ENCODE assay signal across 14 cellular contexts in the genomic region with DNA sequence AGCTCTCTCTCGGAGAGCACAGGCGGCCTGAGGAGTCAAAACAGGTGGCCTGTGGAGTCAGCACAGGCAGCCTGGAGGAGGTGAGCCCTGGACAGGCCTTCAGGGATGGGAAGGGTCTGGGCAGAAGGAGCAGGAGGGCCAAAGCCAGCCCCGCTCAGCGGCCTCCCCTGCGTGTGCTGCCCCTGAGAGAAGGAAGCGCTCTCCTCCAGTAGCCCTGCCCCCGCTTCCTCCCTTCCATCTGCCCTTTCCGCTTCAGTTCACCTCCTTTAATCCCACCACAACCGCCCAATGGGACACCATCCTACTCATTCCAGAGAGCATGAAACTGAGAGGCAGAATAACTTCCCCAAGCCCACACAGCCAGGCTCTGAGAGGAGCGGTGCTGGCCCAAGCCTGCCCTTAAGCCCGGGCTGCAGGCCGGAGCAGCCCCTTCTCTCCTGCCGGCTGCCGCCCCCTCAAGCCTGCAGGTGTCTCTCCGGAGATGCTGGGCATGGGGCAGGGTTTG. TPM values are rescaled to one million over a fixed set of nuclear protein-coding genes. Genes with fewer than 3 reads are reported as not detected.
DNase-seq lines count a peak whose midpoint lies in the region; ATAC-seq, FAIRE-seq and TF ChIP-seq lines count a peak whose summit lies in the region.
"Had no signal": no experiment of that assay in that cellular context is flagged by ENCODE, and none has a peak within 500 bp of the region (broad histone marks: within the 10 kb centered on the region; RNA-seq: fewer than 3 reads in every experiment).

No MANE protein-coding gene starts in this region.

- H3K36me3 ChIP-seq in mesendoderm (ENCODE audit: control insufficient read depth, insufficient read depth, low read length), result no peaks in the 10 kb centered on the region
- H3K36me3 ChIP-seq: lower lobe of right lung had no signal

- peak overlapping the region; percentile 29 for H3K23ac ChIP-seq in mesendoderm (ENCODE audit: low read length)

- no peak for TF ChIP-seq POLR2A in GM12892 (IDR thresholded peaks at IDR 0.05; ENCODE audit: low read depth, low read length)

- H3K4ac ChIP-seq in mesendoderm (ENCODE audit: low read depth, low read length), result no peak overlapping the region

- FAIRE-seq in GM12892 (lab: Jason Lieb, UNC), result no peak

- H3K79me2 ChIP-seq in mesendoderm (ENCODE audit: control insufficient read depth, insufficient read depth, low read length), result no peaks in the 10 kb centered on the region
- H3K79me2 ChIP-seq: parathyroid adenoma had no signal

- no peak overlapping the region for H4K8ac ChIP-seq in mesendoderm (ENCODE audit: low read depth, low read length)

- in situ Hi-C loops in ACHN (cut with HindIII; ENCODE audit: low pct_ligation_motif_present, low pct_unique_long_range_greater_than_20kb, low sequenced_read_pairs), result no loop called here

- H2BK120ac ChIP-seq in mesendoderm (ENCODE audit: low read depth, low read length), result peak overlapping the region; percentile 6

- H3K18ac ChIP-seq in mesendoderm (ENCODE audit: low read length), result peak overlapping the region; percentile 33

- no peak overlapping the region for H2AK5ac ChIP-seq in mesendoderm (ENCODE audit: low read length)

- no peak for TF ChIP-seq CTCF in choroid plexus epithelial cell (conservative IDR thresholded peaks at IDR 0.05; ENCODE audit: low read depth, low read length)

- peak overlapping the region; percentile 52 for H3K4me2 ChIP-seq in mesendoderm (ENCODE audit: low read length)

- no CpG with 5 or more reads among the region's 15 CpGs for WGBS in mesendoderm (ENCODE audit: extremely low coverage, insufficient coverage, low lambda C conversion rate)

- peaks cover 13% of the 10 kb centered on the region for H3K4me1 ChIP-seq in mesendoderm (ENCODE audit: control insufficient read depth, low read depth, low read length)
- H3K4me1 ChIP-seq: lower lobe of right lung had no signal

- no peaks in the 10 kb centered on the region for H3K27me3 ChIP-seq in mesendoderm (ENCODE audit: insufficient read depth, low read length, poor library complexity)

- H3K27ac ChIP-seq in mesendoderm (ENCODE audit: low read depth, low read length), result peak overlapping the region; percentile 13
- H3K27ac ChIP-seq: lower lobe of right lung, parathyroid adenoma had no signal

- no peak for ATAC-seq in HG03342 (IDR thresholded peaks at IDR 0.05; ENCODE audit: unreplicated experiment)
- ATAC-seq: lower lobe of right lung had no signal

- peak overlapping the region; percentile 78 for H3K56ac ChIP-seq in mesendoderm (ENCODE audit: low read length)

- H4K5ac ChIP-seq in mesendoderm (ENCODE audit: low read length), result no peak overlapping the region

- H3K4me3 ChIP-seq in choroid plexus epithelial cell (ENCODE audit: low read depth, low read length) (no peak overlapping the region), mesendoderm (ENCODE audit: low read length) (no peak overlapping the region)
- H3K4me3 ChIP-seq: lower lobe of right lung had no signal

- DNase-seq in ACHN, result peak; percentile 14
- DNase-seq in MV-4-11 (lab: John Stamatoyannopoulos, UW), result peak; percentile 44
- peak; percentile 20 for DNase-seq in choroid plexus epithelial cell (ENCODE audit: low read depth)
- DNase-seq in mesendoderm, result peak; percentile 77
- no peak for DNase-seq in RPMI8226
- no peak for DNase-seq in epidermal melanocyte (ENCODE audit: insufficient read length, low spot score)
- DNase-seq in GM12892 (ENCODE audit: insufficient read length), result no peak
- DNase-seq: activated CD4-positive, CD25-positive, alpha-beta regulatory T cell; activated CD8-positive, alpha-beta memory T cell treated with anti-CD3 and anti-CD28 coated beads, Interleukin-2, amount 50 U/mL, for 4 hours; cerebellar nuclear complex; erythroblast; lower lobe of right lung had no signal

- no peaks in the 10 kb centered on the region for H3K79me1 ChIP-seq in mesendoderm (ENCODE audit: low read length)

- no peak overlapping the region for H2BK15ac ChIP-seq in mesendoderm (replicated peaks; ENCODE audit: low read depth)

- peak overlapping the region; percentile 79 for H2BK5ac ChIP-seq in mesendoderm (ENCODE audit: low read length)

- peak overlapping the region; percentile 32 for H3K9ac ChIP-seq in mesendoderm (ENCODE audit: low read length)
- H3K9ac ChIP-seq: parathyroid adenoma had no signal

RNA-seq across cellular contexts. Expression of a gene that starts 3.2 kb away (rescaled TPM):
- 0.11 TPM for polyA plus RNA-seq in mesendoderm (2013, experiment 1 of 2)
- 0.08 TPM for polyA plus RNA-seq in mesendoderm (2013, experiment 2 of 2)
- polyA plus RNA-seq in GM12892 (2012; ENCODE audit: missing spikeins), result not detected

Comparison
In these comparisons a context has a peak if more than half of its experiments do, and no peak if none do; other contexts are left out.
1. DNase-seq: peak in ACHN (single experiment), MV-4-11 (single experiment), choroid plexus epithelial cell (single experiment) and mesendoderm (single experiment); none in RPMI8226 (single experiment), epidermal melanocyte (single experiment) and GM12892 (single experiment).